ENCODE assay signal across 28 cellular contexts in genomic region chr5:144325532-144325931, GRCh38.
"Had no signal": no experiment of that assay in that cellular context is flagged by ENCODE, and none has a peak within 500 bp of the region (broad histone marks: within the 10 kb centered on the region; RNA-seq: fewer than 3 reads in every experiment).

No MANE protein-coding gene starts in this region.

- H3K36me3 ChIP-seq: neural progenitor cell, ovary, prostate gland, right lobe of liver, sigmoid colon, stomach, thoracic aorta, tibial artery, transverse colon, upper lobe of right lung, uterus had no signal

- H3K4me1 ChIP-seq: neural progenitor cell, parathyroid adenoma, prostate gland, right lobe of liver, sigmoid colon, stomach, tibial artery, transverse colon, upper lobe of right lung, uterus had no signal

- ATAC-seq: naive thymus-derived CD4-positive, alpha-beta T cell; natural killer cell; right lobe of liver; stimulated activated effector memory CD8-positive, alpha-beta T cell treated with anti-CD3 and anti-CD28 coated beads, Interleukin-12 subunit alpha, Interleukin-12 subunit beta, amount 100 ng/mL, for 72 hours; stimulated activated naive B cell treated with anti-CD40 and anti-IgM and Interleukin-4, amounts not matched to agents 10 μg/mL and 1 μg/mL and 100 μg/mL, for 72 hours; upper lobe of right lung had no signal

- H3K9me3 Mint-ChIP-seq: nephron; neural progenitor cell; stimulated activated effector memory CD8-positive, alpha-beta T cell treated with anti-CD3 and anti-CD28 coated beads, Interleukin-12 subunit alpha, Interleukin-12 subunit beta, amount 100 ng/mL, for 72 hours; stimulated activated naive CD8-positive, alpha-beta T cell treated with anti-CD3 and anti-CD28 coated beads, Interleukin-15, Interleukin-2, amounts not matched to agents 100 ng/mL and 50 ng/mL, for 24 hours; type B pancreatic cell had no signal

- H3K4me1 Mint-ChIP-seq: naive thymus-derived CD4-positive, alpha-beta T cell; natural killer cell; nephron; stimulated activated effector memory CD8-positive, alpha-beta T cell treated with anti-CD3 and anti-CD28 coated beads, Interleukin-12 subunit alpha, Interleukin-12 subunit beta, amount 100 ng/mL, for 72 hours; stimulated activated naive B cell treated with anti-CD40 and anti-IgM and Interleukin-4, amounts not matched to agents 10 μg/mL and 1 μg/mL and 100 μg/mL, for 72 hours had no signal

- H3K27ac Mint-ChIP-seq: naive thymus-derived CD4-positive, alpha-beta T cell; natural killer cell; nephron; neural progenitor cell; stimulated activated effector memory CD8-positive, alpha-beta T cell treated with anti-CD3 and anti-CD28 coated beads, Interleukin-12 subunit alpha, Interleukin-12 subunit beta, amount 100 ng/mL, for 72 hours; stimulated activated naive B cell treated with anti-CD40 and anti-IgM and Interleukin-4, amounts not matched to agents 10 μg/mL and 1 μg/mL and 100 μg/mL, for 72 hours; stimulated activated naive CD8-positive, alpha-beta T cell treated with anti-CD3 and anti-CD28 coated beads, Interleukin-15, Interleukin-2, amounts not matched to agents 100 ng/mL and 50 ng/mL, for 24 hours; type B pancreatic cell had no signal

- H3K4me2 ChIP-seq: neural progenitor cell had no signal

- H3K4me3 Mint-ChIP-seq: naive thymus-derived CD4-positive, alpha-beta T cell; natural killer cell; nephron; neural progenitor cell; stimulated activated effector memory CD8-positive, alpha-beta T cell treated with anti-CD3 and anti-CD28 coated beads, Interleukin-12 subunit alpha, Interleukin-12 subunit beta, amount 100 ng/mL, for 72 hours; stimulated activated naive B cell treated with anti-CD40 and anti-IgM and Interleukin-4, amounts not matched to agents 10 μg/mL and 1 μg/mL and 100 μg/mL, for 72 hours; stimulated activated naive CD8-positive, alpha-beta T cell treated with anti-CD3 and anti-CD28 coated beads, Interleukin-15, Interleukin-2, amounts not matched to agents 100 ng/mL and 50 ng/mL, for 24 hours; type B pancreatic cell had no signal

- H3K27me3 Mint-ChIP-seq: stimulated activated naive CD8-positive, alpha-beta T cell treated with anti-CD3 and anti-CD28 coated beads, Interleukin-15, Interleukin-2, amounts not matched to agents 100 ng/mL and 50 ng/mL, for 24 hours; type B pancreatic cell had no signal

- H3K27ac ChIP-seq: neural progenitor cell, ovary, parathyroid adenoma, prostate gland, right lobe of liver, sigmoid colon, stomach, thoracic aorta, tibial artery, transverse colon, upper lobe of right lung, uterus had no signal

- H3K27me3 ChIP-seq: neural progenitor cell, ovary, right lobe of liver, sigmoid colon, stomach, tibial artery, transverse colon, upper lobe of right lung, uterus had no signal

- H3K4me3 ChIP-seq: neural progenitor cell, ovary, prostate gland, right lobe of liver, sigmoid colon, stomach, thoracic aorta, tibial artery, transverse colon, upper lobe of right lung, uterus had no signal

- H3K9ac ChIP-seq: neural progenitor cell, parathyroid adenoma had no signal

- H3K36me3 Mint-ChIP-seq: naive thymus-derived CD4-positive, alpha-beta T cell; natural killer cell; neural progenitor cell; stimulated activated effector memory CD8-positive, alpha-beta T cell treated with anti-CD3 and anti-CD28 coated beads, Interleukin-12 subunit alpha, Interleukin-12 subunit beta, amount 100 ng/mL, for 72 hours; stimulated activated naive B cell treated with anti-CD40 and anti-IgM and Interleukin-4, amounts not matched to agents 10 μg/mL and 1 μg/mL and 100 μg/mL, for 72 hours; type B pancreatic cell had no signal

- H3K79me2 ChIP-seq: parathyroid adenoma had no signal

- H2AFZ ChIP-seq: neural progenitor cell, parathyroid adenoma had no signal

- H3K9me3 ChIP-seq: ovary, prostate gland, right lobe of liver, sigmoid colon, stomach, thoracic aorta, tibial artery, transverse colon, upper lobe of right lung, uterus had no signal

- DNase-seq: naive thymus-derived CD4-positive, alpha-beta T cell; natural killer cell; occipital lobe; ovary; retina; right cardiac atrium; right lobe of liver; sigmoid colon; small intestine; stimulated activated CD4-positive, alpha-beta T cell treated with anti-CD3 and anti-CD28 coated beads, Interleukin-15, amount 100 ng/mL, for 24 hours; stimulated activated CD4-positive, alpha-beta T cell treated with anti-CD3 and anti-CD28 coated beads, Interleukin-2, amount 100 ng/mL, for 24 hours; stimulated activated CD4-positive, alpha-beta T cell treated with anti-CD3 and anti-CD28 coated beads, Interleukin-2, amount 100 ng/mL, for 48 hours; stimulated activated CD4-positive, alpha-beta T cell treated with anti-CD3 and anti-CD28 coated beads, Interleukin-4, amount 100 ng/mL, for 24 hours; stimulated activated naive B cell treated with anti-CD40 and anti-IgM and Interleukin-4, amounts not matched to agents 10 μg/mL and 1 μg/mL and 100 μg/mL, for 72 hours; stimulated activated naive CD4-positive, alpha-beta T cell treated with Interleukin-2 at 50 U/mL for 16 hours; stomach; tibial artery; transverse colon; upper lobe of right lung; uterus had no signal
